8 cellular contexts compared by ENCODE assay signal in the genomic region with DNA sequence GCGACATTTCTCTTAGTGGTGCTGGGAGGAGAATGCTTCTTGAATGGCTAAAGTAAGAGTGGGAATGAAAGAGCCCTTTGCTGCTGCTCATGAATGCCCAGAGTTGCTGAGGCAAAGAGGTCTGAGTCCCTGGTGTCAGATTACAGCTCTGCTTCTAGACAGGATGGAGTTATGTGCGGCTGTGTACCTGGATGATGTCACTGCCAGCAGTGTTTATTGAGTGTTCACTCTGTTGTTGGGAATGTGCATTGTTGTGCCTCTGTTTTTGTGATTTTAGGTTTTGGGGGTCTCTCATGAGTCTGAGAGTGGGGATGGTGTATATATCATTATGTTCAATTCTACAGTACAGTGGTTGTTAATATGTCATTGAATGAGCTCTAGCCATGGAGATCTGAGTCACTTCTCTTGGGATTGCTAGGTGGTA. TPM values are rescaled to one million over a fixed set of nuclear protein-coding genes. Genes with fewer than 3 reads are reported as not detected.
A peak's percentile ranks its signal among the peaks of the same experiment; 100 is the strongest.
DNase-seq lines count a peak whose midpoint lies in the region; ATAC-seq and TF ChIP-seq lines count a peak whose summit lies in the region.

No MANE protein-coding gene starts in this region.

- peaks cover 11% of the 10 kb centered on the region for H3K36me3 ChIP-seq in neural progenitor cell

- peak overlapping the region; percentile 96 for H3K27ac Mint-ChIP-seq in activated T-cell treated with anti-CD3 and anti-CD28 coated beads, Interleukin-2, amount 50 U/mL, for 72 hours
- H3K27ac Mint-ChIP-seq in neural progenitor cell, result peak overlapping the region; percentile 1

- peaks cover 36% of the 10 kb centered on the region for H4K20me1 ChIP-seq in neural progenitor cell (ENCODE audit: low read depth)

- no peak overlapping the region for H2AFZ ChIP-seq in neural progenitor cell (replicated peaks)

- peak overlapping the region; percentile 93 for H3K4me3 ChIP-seq in neural progenitor cell

- no peak for ATAC-seq in activated T-cell treated with anti-CD3 and anti-CD28 coated beads, Interleukin-2, amount 50 U/mL, for 72 hours (replicated peaks in 1 of 2)
- no peak for ATAC-seq in HG03571 (IDR thresholded peaks at IDR 0.05; ENCODE audit: unreplicated experiment)

- H3K9me3 Mint-ChIP-seq in activated T-cell treated with anti-CD3 and anti-CD28 coated beads, Interleukin-2, amount 50 U/mL, for 72 hours, result no peaks in the 10 kb centered on the region
- H3K9me3 Mint-ChIP-seq in neural progenitor cell, result no peaks in the 10 kb centered on the region

- peaks cover 12 to 25% of the 10 kb centered on the region in 2 donors for H3K36me3 Mint-ChIP-seq in activated T-cell treated with anti-CD3 and anti-CD28 coated beads, Interleukin-2, amount 50 U/mL, for 72 hours (ENCODE audit: insufficient read depth in 2 of 2)
- H3K36me3 Mint-ChIP-seq in neural progenitor cell, result peaks cover 6% of the 10 kb centered on the region

- peak in 1 of 2 donors; percentile 9 for DNase-seq in activated T-cell treated with anti-CD3 and anti-CD28 coated beads, Interleukin-2, amount 50 U/mL, for 72 hours
- DNase-seq in activated T-cell treated with anti-CD3 and anti-CD28 coated beads for 4 hours (no peak), NCI-H774 (lab: John Stamatoyannopoulos, UW) (peak; percentile 34), cerebellar cortex (ENCODE audit: low spot score) (peak; percentile 20), neural progenitor cell (ENCODE audit: low spot score) (peak; percentile 80), NAMALWA (ENCODE audit: low spot score) (no peak)
- DNase-seq in activated effector memory CD4-positive, alpha-beta T cell treated with anti-CD3 and anti-CD28 coated beads, Interleukin-2, amount 50 U/mL, for 16 hours, result no peak

- H3K9ac ChIP-seq in neural progenitor cell, result no peak overlapping the region

- peak overlapping the region; percentile 99 for H3K4me3 Mint-ChIP-seq in activated T-cell treated with anti-CD3 and anti-CD28 coated beads, Interleukin-2, amount 50 U/mL, for 72 hours
- H3K4me3 Mint-ChIP-seq in neural progenitor cell, result peak overlapping the region; percentile 94

- H3K79me2 ChIP-seq in neural progenitor cell (ENCODE audit: low read depth), result peaks cover 75% of the 10 kb centered on the region

- no peak overlapping the region for H3K27ac ChIP-seq in neural progenitor cell

- peaks cover 65% of the 10 kb centered on the region for H3K4me1 Mint-ChIP-seq in activated T-cell treated with anti-CD3 and anti-CD28 coated beads, Interleukin-2, amount 50 U/mL, for 72 hours (ENCODE audit: low read depth)
- peaks cover 55% of the 10 kb centered on the region for H3K4me1 Mint-ChIP-seq in neural progenitor cell

- H3K27me3 ChIP-seq in neural progenitor cell, result no peaks in the 10 kb centered on the region

- no peaks in the 10 kb centered on the region for H3K9me3 ChIP-seq in neural progenitor cell (ENCODE audit: low read depth)

- H3F3A ChIP-seq in neural progenitor cell (ENCODE audit: low read depth), result peaks cover 45% of the 10 kb centered on the region

- H3K4me1 ChIP-seq in neural progenitor cell, result peaks cover 54% of the 10 kb centered on the region

- H3K27me3 Mint-ChIP-seq in activated T-cell treated with anti-CD3 and anti-CD28 coated beads, Interleukin-2, amount 50 U/mL, for 72 hours (ENCODE audit: low read depth), result no peaks in the 10 kb centered on the region
- no peaks in the 10 kb centered on the region for H3K27me3 Mint-ChIP-seq in neural progenitor cell (ENCODE audit: insufficient read depth, low read depth)

- H3K4me2 ChIP-seq in neural progenitor cell, result peak overlapping the region; percentile 96

- no peak for TF ChIP-seq CTCF in neural progenitor cell (IDR thresholded peaks at IDR 0.05)

RNA-seq across cellular contexts. Expression of a gene that starts 2.7 kb away (rescaled TPM):
- 10 to 100 TPM; 17.8 to 24.1 TPM for total RNA-seq in activated T-cell treated with anti-CD3 and anti-CD28 coated beads, Interleukin-2, amount 50 U/mL, for 72 hours
- 26.9 and 37.0 TPM in 2 replicates for total RNA-seq in neural progenitor cell (ENCODE audit: low replicate concordance)

Comparison
In these comparisons a context has a peak if more than half of its experiments do, and no peak if none do; other contexts are left out.
1. DNase-seq: peak in NCI-H774 (single experiment), cerebellar cortex (single experiment) and neural progenitor cell (single experiment); none in activated T-cell treated with anti-CD3 and anti-CD28 coated beads for 4 hours (single experiment), NAMALWA (single experiment) and activated effector memory CD4-positive, alpha-beta T cell treated with anti-CD3 and anti-CD28 coated beads, Interleukin-2, amount 50 U/mL, for 16 hours (single experiment).